ENCODE assay signal across 34 cellular contexts in genomic region chr19:45870798-45871197, GRCh38. TPM values are rescaled to one million over a fixed set of nuclear protein-coding genes. Genes with fewer than 3 reads are reported as not detected.
"Had no signal": no experiment of that assay in that cellular context is flagged by ENCODE, and none has a peak within 500 bp of the region (broad histone marks: within the 10 kb centered on the region; RNA-seq: fewer than 3 reads in every experiment).

No MANE protein-coding gene starts in this region.

- H3K36me3 ChIP-seq: colonic mucosa, esophagus squamous epithelium, gastrocnemius medialis, heart right ventricle, left ventricle myocardium inferior, lower lobe of right lung had no signal

- FAIRE-seq: endometrium, islet of Langerhans, kidney had no signal

- H3K27ac ChIP-seq: colonic mucosa, epithelial cell of prostate, esophagus squamous epithelium, gastrocnemius medialis, heart right ventricle, left ventricle myocardium inferior, lower lobe of right lung had no signal

- H3K4me1 ChIP-seq: colonic mucosa, esophagus squamous epithelium, gastrocnemius medialis, heart right ventricle, left ventricle myocardium inferior, lower lobe of right lung had no signal

- H3K4me3 ChIP-seq: colonic mucosa, esophagus squamous epithelium, gastrocnemius medialis, heart right ventricle, left ventricle myocardium inferior, lower lobe of right lung, mucosa of descending colon had no signal

- DNase-seq: colonic mucosa; cortex of kidney; effector CD8-positive, alpha-beta T cell; effector memory CD8-positive, alpha-beta T cell; endodermal cell; erythroblast; esophagus squamous epithelium; foreskin fibroblast; foreskin melanocyte; gastrocnemius medialis; glutamatergic neuron; head of caudate nucleus; heart right ventricle; hippocampal formation; kidney; kidney glomerular epithelial cell; left colon; left ventricle myocardium inferior; lower lobe of right lung; mesenchymal stem cell; mucosa of descending colon; naive B cell had no signal

- H3K27me3 ChIP-seq: colonic mucosa, gastrocnemius medialis had no signal

- ATAC-seq: effector memory CD8-positive, alpha-beta T cell; esophagus mucosa; gastrocnemius medialis; heart right ventricle; left colon; left lobe of liver; lower lobe of right lung; mucosa of descending colon had no signal

- H3K9me3 ChIP-seq: colonic mucosa, esophagus squamous epithelium, gastrocnemius medialis, heart right ventricle, left ventricle myocardium inferior, lower lobe of right lung, mucosa of descending colon had no signal

RNA-seq across cellular contexts. Expression of gene FOXA3, which starts 6.7 kb away (rescaled TPM):
- total RNA-seq: dermis microvascular lymphatic vessel endothelial cell, esophagus mucosa, gastrocnemius medialis, glomerular endothelial cell, left ventricle myocardium inferior, mesenteric fat pad, mesothelial cell of epicardium, myocyte had no signal

RNA-seq across cellular contexts. Expression of gene NANOS2, which starts 43.8 kb away (rescaled TPM):
- total RNA-seq: colonic mucosa, dermis microvascular lymphatic vessel endothelial cell, endodermal cell, esophagus mucosa, esophagus squamous epithelium, gastrocnemius medialis, glomerular endothelial cell, heart right ventricle, kidney, left colon, left lobe of liver, left ventricle myocardium inferior, lower leg skin, lower lobe of right lung, lung microvascular endothelial cell, mesenteric fat pad, mesothelial cell of epicardium, mucosa of descending colon, myocyte had no signal
- polyA plus RNA-seq: heart right ventricle had no signal
